15 cellular contexts compared by ENCODE assay signal in genomic region chr9:123150708-123151503, GRCh38.
"Had no signal": no experiment of that assay in that cellular context is flagged by ENCODE, and none has a peak within 500 bp of the region (broad histone marks: within the 10 kb centered on the region; RNA-seq: fewer than 3 reads in every experiment).

No MANE protein-coding gene starts in this region.

- H3K27ac Mint-ChIP-seq: activated CD4-positive, alpha-beta memory T cell treated with anti-CD3 and anti-CD28 coated beads for 36 hours; activated naive CD8-positive, alpha-beta T cell treated with anti-CD3 and anti-CD28 coated beads for 36 hours had no signal

- DNase-seq: activated CD4-positive, alpha-beta memory T cell treated with anti-CD3 and anti-CD28 coated beads for 36 hours; activated gamma-delta T cell; activated naive CD8-positive, alpha-beta T cell treated with anti-CD3 and anti-CD28 coated beads for 36 hours; activated T-cell treated with anti-CD3 and anti-CD28 coated beads, Interleukin-2, amount 50 U/mL, for 4 hours; aorta; colonic mucosa; effector memory CD4-positive, alpha-beta T cell; gastrocnemius medialis; kidney; stimulated activated CD4-positive, alpha-beta T cell treated with anti-CD3 and anti-CD28 coated beads, Interleukin-15, amount 100 ng/mL, for 24 hours; stimulated activated CD4-positive, alpha-beta T cell treated with anti-CD3 and anti-CD28 coated beads, Interleukin-4, amount 100 ng/mL, for 24 hours; T-helper 9 cell had no signal

- H3K36me3 ChIP-seq: colonic mucosa, gastrocnemius medialis had no signal

- H3K27me3 ChIP-seq: cardiac muscle cell, colonic mucosa, gastrocnemius medialis, stomach had no signal

- H3K9me3 Mint-ChIP-seq: activated CD4-positive, alpha-beta memory T cell treated with anti-CD3 and anti-CD28 coated beads for 36 hours; activated naive CD8-positive, alpha-beta T cell treated with anti-CD3 and anti-CD28 coated beads for 36 hours; activated T-cell treated with anti-CD3 and anti-CD28 coated beads, Interleukin-2, amount 50 U/mL, for 4 hours; neural crest cell had no signal

- H3K27ac ChIP-seq: cardiac muscle cell, colonic mucosa, gastrocnemius medialis, stomach had no signal

- H3K4me1 ChIP-seq: colonic mucosa, gastrocnemius medialis had no signal

- H3K4me3 ChIP-seq: cardiac muscle cell, colonic mucosa, gastrocnemius medialis, stomach had no signal

- H3K4me3 Mint-ChIP-seq: activated CD4-positive, alpha-beta memory T cell treated with anti-CD3 and anti-CD28 coated beads for 36 hours; activated naive CD8-positive, alpha-beta T cell treated with anti-CD3 and anti-CD28 coated beads for 36 hours; activated T-cell treated with anti-CD3 and anti-CD28 coated beads, Interleukin-2, amount 50 U/mL, for 4 hours; neural crest cell had no signal

- H3K27me3 Mint-ChIP-seq: activated CD4-positive, alpha-beta memory T cell treated with anti-CD3 and anti-CD28 coated beads for 36 hours; activated naive CD8-positive, alpha-beta T cell treated with anti-CD3 and anti-CD28 coated beads for 36 hours had no signal

- H3K4me1 Mint-ChIP-seq: activated naive CD8-positive, alpha-beta T cell treated with anti-CD3 and anti-CD28 coated beads for 36 hours; neural crest cell had no signal

- H3K9me3 ChIP-seq: colonic mucosa, gastrocnemius medialis, stomach had no signal
